ENCODE assay signal across 23 cellular contexts in genomic region chr2:203715744-203716143, GRCh38. TPM values are rescaled to one million over a fixed set of nuclear protein-coding genes. Genes with fewer than 3 reads are reported as not detected.
DNase-seq lines count a peak whose midpoint lies in the region; ATAC-seq and TF ChIP-seq lines count a peak whose summit lies in the region.
"Had no signal": no experiment of that assay in that cellular context is flagged by ENCODE, and none has a peak within 500 bp of the region (broad histone marks: within the 10 kb centered on the region; RNA-seq: fewer than 3 reads in every experiment).

No MANE protein-coding gene starts in this region.

- H2BK5ac ChIP-seq in IMR-90 (ENCODE audit: low read depth, low read length, poor library complexity, severe bottlenecking): no peak overlapping the region

- H3K79me1 ChIP-seq in IMR-90 (ENCODE audit: low read depth in 1 of 2, low read length in 2 of 2): no peaks in the 10 kb centered on the region

- no peak overlapping the region for H3K56ac ChIP-seq in IMR-90 (ENCODE audit: extremely low read depth, insufficient read depth, low read length)

- CTCF ChIA-PET in IMR-90 (lab: Yijun Ruan, JAX): no interaction called here

- in situ Hi-C loops in IMR-90 (cut with MboI; ENCODE audit: low sequenced_read_pairs): no loop called here

- POLR2A ChIA-PET in IMR-90 (lab: Charles Lee; ENCODE audit: unreplicated experiment): no interaction called here

- H3K36me3 ChIP-seq in IMR-90 (ENCODE audit: control insufficient read depth, insufficient read depth, low read length): no peaks in the 10 kb centered on the region
- no peaks in the 10 kb centered on the region for H3K36me3 ChIP-seq in osteoblast (ENCODE audit: insufficient read depth, low read length)
- H3K36me3 ChIP-seq: colonic mucosa, WERI-Rb-1 had no signal

- no peak overlapping the region for H3K18ac ChIP-seq in IMR-90 (ENCODE audit: low read depth, low read length)

- no peak overlapping the region for H3K4me3 ChIP-seq in IMR-90 (ENCODE audit: insufficient read depth, low read depth, low read length)
- H3K4me3 ChIP-seq in osteoblast (ENCODE audit: insufficient read depth, low read length): no peak overlapping the region
- H3K4me3 ChIP-seq: colonic mucosa, testis had no signal

- peaks cover 4% of the 10 kb centered on the region for H3K9me3 Mint-ChIP-seq in activated T-cell treated with anti-CD3 and anti-CD28 coated beads, Interleukin-2, amount 50 U/mL, for 4 hours
- peaks cover 4 to 20% of the 10 kb centered on the region in 2 donors for H3K9me3 Mint-ChIP-seq in activated naive CD4-positive, alpha-beta T cell treated with anti-CD3 and anti-CD28 coated beads, Interleukin-2, amount 50 U/mL, for 72 hours
- H3K9me3 Mint-ChIP-seq: brain had no signal

- H3K27me3 Mint-ChIP-seq in activated T-cell treated with anti-CD3 and anti-CD28 coated beads, Interleukin-2, amount 50 U/mL, for 4 hours (ENCODE audit: low read depth): no peaks in the 10 kb centered on the region
- H3K27me3 Mint-ChIP-seq: brain had no signal

- H3K9ac ChIP-seq in IMR-90 (ENCODE audit: low read depth, low read length): no peak overlapping the region
- H3K9ac ChIP-seq: parathyroid adenoma had no signal

- no peak overlapping the region for H2BK120ac ChIP-seq in IMR-90 (ENCODE audit: low read depth, low read length)

- H2BK15ac ChIP-seq in IMR-90 (ENCODE audit: low read depth, low read length): no peak overlapping the region

- H2AFZ ChIP-seq in IMR-90 (replicated peaks; ENCODE audit: low read length, poor library complexity) (peak overlapping the region; percentile 5), osteoblast (ENCODE audit: low read length) (peak overlapping the region; percentile 12)
- H2AFZ ChIP-seq: parathyroid adenoma had no signal

- peak overlapping the region; percentile 83 to 98 for H3K27ac Mint-ChIP-seq in activated naive CD4-positive, alpha-beta T cell treated with anti-CD3 and anti-CD28 coated beads, Interleukin-2, amount 50 U/mL, for 72 hours
- H3K27ac Mint-ChIP-seq: brain had no signal

- no peaks in the 10 kb centered on the region for H3K9me1 ChIP-seq in IMR-90 (ENCODE audit: insufficient read depth, low read length)

- H3K27me3 ChIP-seq in IMR-90 (ENCODE audit: control insufficient read depth, insufficient read depth, low read length) (peaks cover 4% of the 10 kb centered on the region; the same call in 1 of the 2 replicates), osteoblast (ENCODE audit: insufficient read depth, low read length) (no peaks in the 10 kb centered on the region)
- H3K27me3 ChIP-seq: colonic mucosa, testis had no signal

- BruUV-seq in IMR-90 (replicated peaks; lab: Mats Ljungman, UMichigan): no TSS peak

- no peak overlapping the region for H2BK20ac ChIP-seq in IMR-90 (ENCODE audit: low read depth, low read length)

- peak overlapping the region; percentile 41 for H3K4me3 Mint-ChIP-seq in activated T-cell treated with anti-CD3 and anti-CD28 coated beads, Interleukin-2, amount 50 U/mL, for 4 hours
- H3K4me3 Mint-ChIP-seq: brain, naive B cell had no signal

- peaks cover 58% of the 10 kb centered on the region for H3K36me3 Mint-ChIP-seq in activated T-cell treated with anti-CD3 and anti-CD28 coated beads, Interleukin-2, amount 50 U/mL, for 4 hours (ENCODE audit: insufficient read depth)
- H3K36me3 Mint-ChIP-seq in activated naive CD4-positive, alpha-beta T cell treated with anti-CD3 and anti-CD28 coated beads, Interleukin-2, amount 50 U/mL, for 72 hours: peaks cover 49 to 82% of the 10 kb centered on the region in 2 donors
- H3K36me3 Mint-ChIP-seq: brain, naive B cell had no signal

- TF ChIP-seq POLR2A in IMR-90 (IDR thresholded peaks at IDR 0.05; ENCODE audit: low read depth, low read length): no peak

- H2AK5ac ChIP-seq in IMR-90 (ENCODE audit: low read depth, low read length): no peak overlapping the region

- DNase-seq in activated T-cell treated with anti-CD3 and anti-CD28 coated beads, Interleukin-2, amount 50 U/mL, for 4 hours: no peak
- no peak for DNase-seq in activated T-cell treated with anti-CD3 and anti-CD28 coated beads, Interleukin-2, amount 50 U/mL, for 1 hour
- DNase-seq in IMR-90 (no peak), osteoblast (ENCODE audit: insufficient read length, low spot score, missing footprints) (no peak), RPMI8226 (no peak), NOMO-1 treated with DMSO at 0.1 percent for 48 hours (lab: John Stamatoyannopoulos, UW; ENCODE audit: unreplicated experiment) (no peak), NCI-H1436 treated with DMSO at 0.1 percent for 48 hours (lab: John Stamatoyannopoulos, UW) (no peak)
- no peak for DNase-seq in activated naive CD4-positive, alpha-beta T cell treated with anti-CD3 and anti-CD28 coated beads, Interleukin-2, amount 50 U/mL, for 72 hours (ENCODE audit: low spot score in 2 of 2)
- DNase-seq: C1 segment of cervical spinal cord, colonic mucosa, head of caudate nucleus, left colon, mesenchymal stem cell, naive B cell, NCI-H2227 treated with DMSO at 0.1 percent for 48 hours, NCI-H748 treated with DMSO at 0.1 percent for 48 hours, SHP77 treated with DMSO at 0.1 percent for 48 hours, testis, WERI-Rb-1 had no signal

- TF ChIP-seq CTCF in IMR-90 (conservative IDR thresholded peaks at IDR 0.05; ENCODE audit: low read depth, low read length) (no peak), osteoblast (IDR thresholded peaks at IDR 0.05; ENCODE audit: extremely low read depth, low read depth, low read length) (no peak)

- H4K8ac ChIP-seq in IMR-90 (ENCODE audit: low read depth in 2 of 2, low read length in 2 of 2): no peak overlapping the region

- no peak overlapping the region for H2AK9ac ChIP-seq in IMR-90 (replicated peaks; ENCODE audit: low read depth, low read length, poor library complexity)

- H3K4me2 ChIP-seq in IMR-90 (ENCODE audit: low read depth, low read length) (no peak overlapping the region), osteoblast (ENCODE audit: insufficient read depth, low read length) (no peak overlapping the region)

- no peak overlapping the region for H4K5ac ChIP-seq in IMR-90 (ENCODE audit: low read depth, low read length)

- intact Hi-C loops in IMR-90 (cut with micrococcal nuclease): no loop called here

- H4K91ac ChIP-seq in IMR-90 (ENCODE audit: insufficient read depth, low read depth, low read length): no peak overlapping the region

- no peaks in the 10 kb centered on the region for H4K20me1 ChIP-seq in IMR-90 (ENCODE audit: insufficient read depth, low read length)
- H4K20me1 ChIP-seq in osteoblast (ENCODE audit: insufficient read depth, low read length): no peaks in the 10 kb centered on the region

- H3K14ac ChIP-seq in IMR-90 (replicated peaks; ENCODE audit: low read depth, low read length): no peak overlapping the region

- no peak for ATAC-seq in activated T-cell treated with anti-CD3 and anti-CD28 coated beads, Interleukin-2, amount 50 U/mL, for 4 hours
- ATAC-seq in IMR-90 (ENCODE audit: low read depth): no peak
- ATAC-seq in activated naive CD4-positive, alpha-beta T cell treated with anti-CD3 and anti-CD28 coated beads, Interleukin-2, amount 50 U/mL, for 72 hours: peak in 1 of 2 donors; percentile 5
- ATAC-seq: left colon, sciatic nerve had no signal

- H3K9me3 ChIP-seq in IMR-90 (ENCODE audit: control insufficient read depth, insufficient read depth, low read length) (no peaks in the 10 kb centered on the region), osteoblast (ENCODE audit: low read depth, low read length) (no peaks in the 10 kb centered on the region)
- H3K9me3 ChIP-seq: colonic mucosa, testis had no signal

- H3K4me1 ChIP-seq in IMR-90 (ENCODE audit: control insufficient read depth, insufficient read depth, low read length): no peaks in the 10 kb centered on the region
- no peaks in the 10 kb centered on the region for H3K4me1 ChIP-seq in osteoblast (ENCODE audit: insufficient read depth, low read length)
- H3K4me1 ChIP-seq: colonic mucosa, testis had no signal

- WGBS in IMR-90 (ENCODE audit: extremely low coverage in 2 of 2, insufficient read length in 1 of 2), 2 experiments: 88% methylated on average over 2 of the region's 2 CpGs; no CpG with 5 or more reads in 1 of the 2 experiments

- no peak overlapping the region for H3K27ac ChIP-seq in IMR-90 (ENCODE audit: insufficient read depth, low read length)
- no peak overlapping the region for H3K27ac ChIP-seq in osteoblast (ENCODE audit: low read depth, low read length)
- H3K27ac ChIP-seq: colonic mucosa, parathyroid adenoma, testis, WERI-Rb-1 had no signal

- no peaks in the 10 kb centered on the region for H3K79me2 ChIP-seq in osteoblast (ENCODE audit: insufficient read depth, low read length)
- H3K79me2 ChIP-seq: parathyroid adenoma had no signal

- H3K23ac ChIP-seq in IMR-90 (ENCODE audit: low read depth, low read length): no peak overlapping the region; the same call in 1 of the 2 replicates

- dilution Hi-C loops in IMR-90 (cut with HindIII; ENCODE audit: low sequenced_read_pairs, unreplicated experiment): no loop called here

- no peak overlapping the region for H3K4ac ChIP-seq in IMR-90 (ENCODE audit: low read depth, low read length)

- H3K4me1 Mint-ChIP-seq in activated T-cell treated with anti-CD3 and anti-CD28 coated beads, Interleukin-2, amount 50 U/mL, for 4 hours (ENCODE audit: low read depth): peaks cover 97% of the 10 kb centered on the region
- H3K4me1 Mint-ChIP-seq: brain had no signal

- TF ChIP-seq RAD21 in IMR-90 (IDR thresholded peaks at IDR 0.05; ENCODE audit: low read length): no peak

TF ChIP-seq in IMR-90, 13 proteins besides CTCF, POLR2A, EP300 and RAD21 (continues in another document):
- TF ChIP-seq CEBPB (IDR thresholded peaks at IDR 0.05; ENCODE audit: low read depth, low read length): no peak
- no peak for TF ChIP-seq CHD1 (IDR thresholded peaks at IDR 0.05; ENCODE audit: low read depth, low read length)
- TF ChIP-seq ELK1 (IDR thresholded peaks at IDR 0.05; ENCODE audit: borderline replicate concordance, low read depth, low read length): no peak
- TF ChIP-seq SMC3 (IDR thresholded peaks at IDR 0.05; ENCODE audit: low read depth, low read length): no peak

RNA-seq across cellular contexts. Expression of gene CD28, which starts 9.3 kb away (rescaled TPM):
- total RNA-seq in activated T-cell treated with anti-CD3 and anti-CD28 coated beads, Interleukin-2, amount 50 U/mL, for 4 hours: 100 to 1,000 TPM in 2 of 3 donors, 10 to 100 TPM in 1; 78.3 to 124 (median 124) TPM
- not detected in 2 replicates for total RNA-seq in IMR-90 (2012; rRNA removed)
- polyA plus RNA-seq in IMR-90 (2012; rRNA removed): not detected in 2 replicates
- not detected in 2 replicates for polyA plus RNA-seq in IMR-90 (2012; cell fraction: cytosol; rRNA removed)
- polyA plus RNA-seq in IMR-90 (2012; cell fraction: nucleus; rRNA removed; ENCODE audit: low replicate concordance): not detected in 2 replicates
- 100 to 1,000 TPM; 159 to 191 TPM for total RNA-seq in activated naive CD4-positive, alpha-beta T cell treated with anti-CD3 and anti-CD28 coated beads, Interleukin-2, amount 50 U/mL, for 72 hours
- not detected in 2 replicates for total RNA-seq in osteoblast
- total RNA-seq: M059J had no signal

Comparison
In these comparisons a context has a peak if more than half of its experiments do, and no peak if none do; other contexts are left out.
1. RNA of gene CD28, which starts 9.3 kb away (total RNA-seq): 159 to 191 TPM in activated naive CD4-positive, alpha-beta T cell treated with anti-CD3 and anti-CD28 coated beads, Interleukin-2, amount 50 U/mL, for 72 hours and 78.3 to 124 TPM in activated T-cell treated with anti-CD3 and anti-CD28 coated beads, Interleukin-2, amount 50 U/mL, for 4 hours; not detected in IMR-90 and not detected in osteoblast; every median in the first group is over 10 times any median in the second.